Comparison of ENCODE assay signal across 24 cellular contexts in genomic region chr2:54083021-54083420, GRCh38. TPM values are rescaled to one million over a fixed set of nuclear protein-coding genes. Genes with fewer than 3 reads are reported as not detected.
DNase-seq lines count a peak whose midpoint lies in the region; ATAC-seq and TF ChIP-seq lines count a peak whose summit lies in the region.
"Had no signal": no experiment of that assay in that cellular context is flagged by ENCODE, and none has a peak within 500 bp of the region (broad histone marks: within the 10 kb centered on the region; RNA-seq: fewer than 3 reads in every experiment).

No MANE protein-coding gene starts in this region.

- H3K4me3 Mint-ChIP-seq in WTC11: no peak overlapping the region
- H3K4me3 Mint-ChIP-seq: activated B cell treated with CpG ODN at 0.5 μM for 24 hours; activated CD4-positive, alpha-beta memory T cell treated with anti-CD3 and anti-CD28 coated beads, Interleukin-2, amount 10 ng/mL, durations not matched to agents 7 days and 5 days; activated naive CD4-positive, alpha-beta T cell treated with anti-CD3 and anti-CD28 coated beads, Interleukin-2, amount 10 ng/mL, durations not matched to agents 7 days and 5 days; natural killer cell treated with Interleukin-12 subunit alpha and Interleukin-12 subunit beta and Interleukin-15 and Interleukin-18, amount 100 ng/mL, for 72 hours; stimulated activated naive B cell treated with anti-CD40 and anti-IgM and Interleukin-4, amounts not matched to agents 10 μg/mL and 1 μg/mL and 100 μg/mL, for 72 hours; T-helper 17 cell had no signal

- H3K9ac ChIP-seq in MM.1S (ENCODE audit: low read length): no peak overlapping the region

- no peak overlapping the region for H3K27ac ChIP-seq in MM.1S (ENCODE audit: low read length)
- H3K27ac ChIP-seq in osteoblast (ENCODE audit: low read depth, low read length): no peak overlapping the region
- H3K27ac ChIP-seq: lower lobe of right lung, right atrium auricular region, tibial artery had no signal

- H3K4me2 ChIP-seq in MM.1S (ENCODE audit: low read depth, low read length): peak overlapping the region; percentile 12; the same call in 1 of the 2 replicates
- no peak overlapping the region for H3K4me2 ChIP-seq in osteoblast (ENCODE audit: insufficient read depth, low read length)

- no peak overlapping the region for H2AFZ ChIP-seq in MM.1S (ENCODE audit: low read length)
- H2AFZ ChIP-seq in osteoblast (ENCODE audit: low read length): peak overlapping the region; percentile 35

- no peaks in the 10 kb centered on the region for H3K9me3 Mint-ChIP-seq in WTC11
- H3K9me3 Mint-ChIP-seq: activated B cell treated with CpG ODN at 0.5 μM for 24 hours; activated CD4-positive, alpha-beta memory T cell treated with anti-CD3 and anti-CD28 coated beads, Interleukin-2, amount 10 ng/mL, durations not matched to agents 7 days and 5 days; activated naive CD4-positive, alpha-beta T cell treated with anti-CD3 and anti-CD28 coated beads, Interleukin-2, amount 10 ng/mL, durations not matched to agents 7 days and 5 days; natural killer cell treated with Interleukin-12 subunit alpha and Interleukin-12 subunit beta and Interleukin-15 and Interleukin-18, amount 100 ng/mL, for 72 hours; stimulated activated naive B cell treated with anti-CD40 and anti-IgM and Interleukin-4, amounts not matched to agents 10 μg/mL and 1 μg/mL and 100 μg/mL, for 72 hours had no signal

- no peaks in the 10 kb centered on the region for H3K4me1 Mint-ChIP-seq in WTC11

- POLR2A ChIA-PET in WTC11 (lab: Charles Lee): interaction anchor here (0.8 kb wide), 1 partner anchor 10 kb away, joined by 3 read pairs; no protein-coding TSS in a partner anchor

- H3K27me3 ChIP-seq in MM.1S (replicated peaks; ENCODE audit: insufficient read depth, low read length) (no peaks in the 10 kb centered on the region), osteoblast (ENCODE audit: insufficient read depth, low read length) (no peaks in the 10 kb centered on the region)
- H3K27me3 ChIP-seq: BE2C, right atrium auricular region, tibial artery had no signal

- H3K4me1 ChIP-seq in MM.1S (ENCODE audit: low read length) (peaks cover 28% of the 10 kb centered on the region), osteoblast (ENCODE audit: insufficient read depth, low read length) (peaks cover 6% of the 10 kb centered on the region)
- H3K4me1 ChIP-seq: BE2C, tibial artery had no signal

- H3K36me3 ChIP-seq in MM.1S (replicated peaks; ENCODE audit: insufficient read depth, low read length): no peaks in the 10 kb centered on the region
- H3K36me3 ChIP-seq in osteoblast (ENCODE audit: insufficient read depth, low read length): no peaks in the 10 kb centered on the region
- H3K36me3 ChIP-seq: BE2C, lower lobe of right lung, right atrium auricular region, tibial artery had no signal

- no peaks in the 10 kb centered on the region for H3F3A ChIP-seq in MM.1S (ENCODE audit: insufficient read depth, low read length)

- H3K27me3 Mint-ChIP-seq in WTC11 (ENCODE audit: low read depth): no peaks in the 10 kb centered on the region
- H3K27me3 Mint-ChIP-seq: activated B cell treated with CpG ODN at 0.5 μM for 24 hours; activated CD4-positive, alpha-beta memory T cell treated with anti-CD3 and anti-CD28 coated beads, Interleukin-2, amount 10 ng/mL, durations not matched to agents 7 days and 5 days; activated naive CD4-positive, alpha-beta T cell treated with anti-CD3 and anti-CD28 coated beads, Interleukin-2, amount 10 ng/mL, durations not matched to agents 7 days and 5 days; natural killer cell treated with Interleukin-12 subunit alpha and Interleukin-12 subunit beta and Interleukin-15 and Interleukin-18, amount 100 ng/mL, for 72 hours; stimulated activated naive B cell treated with anti-CD40 and anti-IgM and Interleukin-4, amounts not matched to agents 10 μg/mL and 1 μg/mL and 100 μg/mL, for 72 hours; T-helper 17 cell had no signal

- no peak overlapping the region for H3K27ac Mint-ChIP-seq in WTC11
- H3K27ac Mint-ChIP-seq: activated B cell treated with CpG ODN at 0.5 μM for 24 hours; activated CD4-positive, alpha-beta memory T cell treated with anti-CD3 and anti-CD28 coated beads, Interleukin-2, amount 10 ng/mL, durations not matched to agents 7 days and 5 days; activated naive CD4-positive, alpha-beta T cell treated with anti-CD3 and anti-CD28 coated beads, Interleukin-2, amount 10 ng/mL, durations not matched to agents 7 days and 5 days; stimulated activated naive B cell treated with anti-CD40 and anti-IgM and Interleukin-4, amounts not matched to agents 10 μg/mL and 1 μg/mL and 100 μg/mL, for 72 hours; T-helper 17 cell had no signal

- H3K79me2 ChIP-seq in MM.1S (ENCODE audit: low read length) (no peaks in the 10 kb centered on the region), osteoblast (ENCODE audit: insufficient read depth, low read length) (no peaks in the 10 kb centered on the region)

- no peak overlapping the region for H3K4me3 ChIP-seq in MM.1S (ENCODE audit: low read length)
- no peak overlapping the region for H3K4me3 ChIP-seq in osteoblast (ENCODE audit: insufficient read depth, low read length)
- H3K4me3 ChIP-seq: lower lobe of right lung, right atrium auricular region, tibial artery had no signal

- H4K20me1 ChIP-seq in MM.1S (ENCODE audit: insufficient read depth, low read length) (no peaks in the 10 kb centered on the region), osteoblast (ENCODE audit: insufficient read depth, low read length) (no peaks in the 10 kb centered on the region)

- CTCF ChIA-PET in WTC11 (lab: Charles Lee): no interaction called here

- intact Hi-C loops in head of caudate nucleus (cut with DNase I): loop anchor here (10.0 kb wide), 1 partner anchor 108 kb away; the partner anchor contains the start of gene PSME4

- TF ChIP-seq CTCF in MM.1S (IDR thresholded peaks at IDR 0.05; ENCODE audit: low read length) (no peak), WTC11 (IDR thresholded peaks at IDR 0.05) (no peak), osteoblast (IDR thresholded peaks at IDR 0.05; ENCODE audit: extremely low read depth, low read depth, low read length) (no peak)

- DNase-seq in MM.1S: no peak
- peak; percentile 22 for DNase-seq in WTC11 (ENCODE audit: low spot score)
- DNase-seq in head of caudate nucleus: peak in 36 of 42 donors; percentile 10 to 63 (median 34)
- DNase-seq in osteoblast (ENCODE audit: insufficient read length, low spot score, missing footprints): no peak
- DNase-seq in NCI-H2196 treated with DMSO at 0.1 percent for 48 hours (lab: John Stamatoyannopoulos, UW; ENCODE audit: unreplicated experiment): no peak
- DNase-seq: activated B cell treated with CpG ODN at 0.5 μM for 24 hours; activated CD4-positive, alpha-beta memory T cell treated with anti-CD3 and anti-CD28 coated beads, Interleukin-2, amount 10 ng/mL, durations not matched to agents 7 days and 5 days; activated naive CD4-positive, alpha-beta T cell treated with anti-CD3 and anti-CD28 coated beads, Interleukin-2, amount 10 ng/mL, durations not matched to agents 7 days and 5 days; activated T-cell treated with anti-CD3 and anti-CD28 coated beads, Interleukin-2, amount 50 U/mL, for 1 hour; BE2C; cortex of kidney; lower lobe of right lung; NCI-H2029; OCI-M1; SIG-M5; stimulated activated CD4-positive, alpha-beta T cell treated with anti-CD3 and anti-CD28 coated beads, Interleukin-15, amount 100 ng/mL, for 24 hours; stimulated activated naive B cell treated with anti-CD40 and anti-IgM and Interleukin-4, amounts not matched to agents 10 μg/mL and 1 μg/mL and 100 μg/mL, for 72 hours; T-helper 17 cell; tibial artery had no signal

- H3K9me2 ChIP-seq in MM.1S (replicated peaks; ENCODE audit: insufficient read depth, low read length): no peaks in the 10 kb centered on the region

- no peaks in the 10 kb centered on the region for H3K36me3 Mint-ChIP-seq in WTC11
- H3K36me3 Mint-ChIP-seq: activated naive CD4-positive, alpha-beta T cell treated with anti-CD3 and anti-CD28 coated beads, Interleukin-2, amount 10 ng/mL, durations not matched to agents 7 days and 5 days; natural killer cell treated with Interleukin-12 subunit alpha and Interleukin-12 subunit beta and Interleukin-15 and Interleukin-18, amount 100 ng/mL, for 72 hours had no signal

- ATAC-seq in WTC11 (0 out of 2 replicates have a peak, but pooled peaks have one; percentile 38), GM18907 (IDR thresholded peaks at IDR 0.05; ENCODE audit: unreplicated experiment) (no peak), HG03520 (IDR thresholded peaks at IDR 0.05; ENCODE audit: unreplicated experiment) (no peak), HG03039 (IDR thresholded peaks at IDR 0.05; ENCODE audit: unreplicated experiment) (no peak)
- ATAC-seq: lower lobe of right lung; natural killer cell treated with Interleukin-12 subunit alpha and Interleukin-12 subunit beta and Interleukin-15 and Interleukin-18, amount 100 ng/mL, for 72 hours; stimulated activated naive B cell treated with anti-CD40 and anti-IgM and Interleukin-4, amounts not matched to agents 10 μg/mL and 1 μg/mL and 100 μg/mL, for 72 hours; T-helper 17 cell had no signal

- no peaks in the 10 kb centered on the region for H3K9me3 ChIP-seq in MM.1S (replicated peaks; ENCODE audit: insufficient read depth, low read length)
- H3K9me3 ChIP-seq in osteoblast (ENCODE audit: low read depth, low read length): no peaks in the 10 kb centered on the region
- H3K9me3 ChIP-seq: BE2C, lower lobe of right lung, right atrium auricular region, tibial artery had no signal

TF ChIP-seq in WTC11, 78 proteins besides CTCF, POLR2A, EP300 and RAD21 (continues in another document):
- TF ChIP-seq STAT6 (CRISPR knock-in tag; conservative IDR thresholded peaks at IDR 0.05; ENCODE audit: low read depth) (no peak), ZNF317 (CRISPR knock-in tag; IDR thresholded peaks at IDR 0.05; ENCODE audit: borderline replicate concordance, low read depth) (no peak)

RNA-seq across cellular contexts. Expression of gene ACYP2, which starts 32.4 kb away (rescaled TPM):
- 4.4 to 6.3 TPM (median 5.7 TPM) in 3 replicates for total RNA-seq in WTC11 (2021)
- 8.5 and 9.0 TPM in 2 replicates for total RNA-seq in osteoblast

Comparison
In these comparisons a context has a peak if more than half of its experiments do, and no peak if none do; other contexts are left out.
1. DNase-seq: peak in WTC11 (single experiment) and head of caudate nucleus (36 of 42); none in MM.1S (single experiment), osteoblast (single experiment) and NCI-H2196 treated with DMSO at 0.1 percent for 48 hours (single experiment).